Comparison of ENCODE assay signal across 1 cellular context in genomic region chr2:25000503-25001328, GRCh38.
TF ChIP-seq lines count a peak whose summit lies in the region.

No MANE protein-coding gene starts in this region.

TF ChIP-seq in H1, 55 proteins besides CTCF, POLR2A, EP300 and RAD21:
- no peak for TF ChIP-seq JUND (IDR thresholded peaks at IDR 0.05; ENCODE audit: low read length)
